13 cellular contexts compared by ENCODE assay signal in genomic region chr16:50584033-50584722, GRCh38. TPM values are rescaled to one million over a fixed set of nuclear protein-coding genes. Genes with fewer than 3 reads are reported as not detected.
DNase-seq lines count a peak whose midpoint lies in the region; ATAC-seq and TF ChIP-seq lines count a peak whose summit lies in the region.
"Had no signal": no experiment of that assay in that cellular context is flagged by ENCODE, and none has a peak within 500 bp of the region (broad histone marks: within the 10 kb centered on the region; RNA-seq: fewer than 3 reads in every experiment).

No MANE protein-coding gene starts in this region.

- intact Hi-C loops in esophagus muscularis mucosa (cut with DNase I) = no loop called here

- no peaks in the 10 kb centered on the region for H3K9me3 ChIP-seq in esophagus muscularis mucosa

- peaks cover 25 to 90% (median 78%) of the 10 kb centered on the region in 4 donors for H3K4me1 ChIP-seq in esophagus muscularis mucosa

- H3K27ac ChIP-seq in esophagus muscularis mucosa (replicated peaks in 1 of 4) = peak overlapping the region; percentile 79 to 90 (median 84)

- CTCF ChIA-PET in HEK293T (lab: Yijun Ruan, JAX) = no interaction called here

- no peaks in the 10 kb centered on the region for H3K27me3 ChIP-seq in esophagus muscularis mucosa

- no peak for TF ChIP-seq EP300 in esophagus muscularis mucosa (IDR thresholded peaks at IDR 0.05)

- TF ChIP-seq POLR2A in esophagus muscularis mucosa (IDR thresholded peaks at IDR 0.05; ENCODE audit: low read depth) = no peak

- H3K36me3 ChIP-seq in esophagus muscularis mucosa = peaks cover 0 to 5% (median under 1%) of the 10 kb centered on the region in 4 donors

- 81% methylated on average over 6 of the region's 6 CpGs for WGBS in esophagus muscularis mucosa

- peak; percentile 44 for DNase-seq in CD1c-positive myeloid dendritic cell (ENCODE audit: extremely low spot score)
- DNase-seq in esophagus muscularis mucosa (ENCODE audit: extremely low spot score) = no peak
- no peak for DNase-seq in medulla oblongata (ENCODE audit: extremely low spot score)
- no peak for DNase-seq in DMS153 treated with DMSO at 0.1 percent for 48 hours (lab: John Stamatoyannopoulos, UW; ENCODE audit: unreplicated experiment)
- DNase-seq in mucosa of gallbladder (ENCODE audit: low spot score) = no peak
- no peak for DNase-seq in HEK293T (ENCODE audit: extremely low spot score)
- DNase-seq: hypothalamus, MM.1S, NCI-H526 treated with DMSO at 0.1 percent for 48 hours had no signal

- no peak for TF ChIP-seq CTCF in esophagus muscularis mucosa (IDR thresholded peaks at IDR 0.05)

- ATAC-seq in GM18867 (IDR thresholded peaks at IDR 0.05; ENCODE audit: unreplicated experiment) (peak; percentile 69), HG03354 (IDR thresholded peaks at IDR 0.05; ENCODE audit: poor library complexity, severe bottlenecking, unreplicated experiment) (peak; percentile 61)
- ATAC-seq: GM23338 had no signal

- H3K4me3 ChIP-seq in esophagus muscularis mucosa = no peak overlapping the region
- H3K4me3 ChIP-seq: GM23338, skin epidermis had no signal

- POLR2A ChIA-PET in HEK293T (lab: Yijun Ruan, JAX) = no interaction called here

TF ChIP-seq in HEK293T, 16 proteins besides CTCF, POLR2A, EP300 and RAD21:
- TF ChIP-seq SP1 (IDR thresholded peaks at IDR 0.05) (no peak), CTBP1 (IDR thresholded peaks at IDR 0.05; ENCODE audit: borderline replicate concordance) (no peak), HDGF (IDR thresholded peaks at IDR 0.05; ENCODE audit: borderline replicate concordance) (no peak), NFRKB (IDR thresholded peaks at IDR 0.05) (no peak), ELF4 (IDR thresholded peaks at IDR 0.05) (no peak), SUZ12 (IDR thresholded peaks at IDR 0.05) (no peak), TARDBP (IDR thresholded peaks at IDR 0.05) (no peak), FOXM1 (IDR thresholded peaks at IDR 0.05; ENCODE audit: borderline replicate concordance) (no peak), BHLHE40 (IDR thresholded peaks at IDR 0.05; ENCODE audit: borderline replicate concordance) (no peak), L3MBTL2 (conservative IDR thresholded peaks at IDR 0.05) (no peak), FOXK2 (IDR thresholded peaks at IDR 0.05) (no peak), LEF1 (IDR thresholded peaks at IDR 0.05; ENCODE audit: borderline replicate concordance) (no peak), FOXA1 (IDR thresholded peaks at IDR 0.05) (no peak), PKNOX1 (IDR thresholded peaks at IDR 0.05) (no peak), ARNT (IDR thresholded peaks at IDR 0.05) (no peak), ZNF384 (IDR thresholded peaks at IDR 0.05) (no peak)

RNA-seq across cellular contexts. Expression of gene NKD1, which starts 36.0 kb away (rescaled TPM):
- total RNA-seq in esophagus muscularis mucosa (10 to 100 TPM; 37.1 to 87.8 (median 54.1) TPM), mucosa of gallbladder (32.0 TPM)
